In genomic region chr11:74331000-74331399, GRCh38 we compare ENCODE assay signal across 2 cellular contexts. TPM values are rescaled to one million over a fixed set of nuclear protein-coding genes. Genes with fewer than 3 reads are reported as not detected.
"Had no signal": no experiment of that assay in that cellular context is flagged by ENCODE, and none has a peak within 500 bp of the region (broad histone marks: within the 10 kb centered on the region; RNA-seq: fewer than 3 reads in every experiment).

No MANE protein-coding gene starts in this region.

RNA-seq across cellular contexts. Expression of gene P4HA3, which starts 19.6 kb away (rescaled TPM):
- total RNA-seq: naive thymus-derived CD8-positive, alpha-beta T cell; neural crest cell had no signal
